Comparison of ENCODE assay signal across 17 cellular contexts in genomic region chr2:40103163-40103562, GRCh38.
DNase-seq lines count a peak whose midpoint lies in the region; ATAC-seq, FAIRE-seq and TF ChIP-seq lines count a peak whose summit lies in the region.
"Had no signal": no experiment of that assay in that cellular context is flagged by ENCODE, and none has a peak within 500 bp of the region (broad histone marks: within the 10 kb centered on the region; RNA-seq: fewer than 3 reads in every experiment).

No MANE protein-coding gene starts in this region.

- H3K36me3 ChIP-seq in HAP-1 (replicated peaks) (no peaks in the 10 kb centered on the region), iPS-20b (ENCODE audit: insufficient read depth, low read depth, low read length) (no peaks in the 10 kb centered on the region)
- H3K36me3 ChIP-seq: esophagus squamous epithelium had no signal

- H3K9me3 ChIP-seq in HAP-1 (no peaks in the 10 kb centered on the region), iPS-20b (ENCODE audit: insufficient read depth, low read depth, low read length) (no peaks in the 10 kb centered on the region)
- H3K9me3 ChIP-seq: esophagus squamous epithelium had no signal

- H3K4me1 Mint-ChIP-seq in WTC11: peaks cover 36% of the 10 kb centered on the region
- H3K4me1 Mint-ChIP-seq in natural killer cell treated with Interleukin-12 subunit alpha and Interleukin-12 subunit beta and Interleukin-15 and Interleukin-18, amount 100 ng/mL, for 72 hours (ENCODE audit: low read depth in 2 of 2): no peaks in the 10 kb centered on the region
- H3K4me1 Mint-ChIP-seq: natural killer cell had no signal

- intact Hi-C loops in posterior vena cava (cut with DNase I): no loop called here

- H3K4me3 Mint-ChIP-seq in WTC11: no peak overlapping the region
- H3K4me3 Mint-ChIP-seq in natural killer cell treated with Interleukin-12 subunit alpha and Interleukin-12 subunit beta and Interleukin-15 and Interleukin-18, amount 100 ng/mL, for 72 hours: no peak overlapping the region
- H3K4me3 Mint-ChIP-seq: CD14-positive monocyte, natural killer cell had no signal

- H3K36me3 Mint-ChIP-seq in WTC11: no peaks in the 10 kb centered on the region
- H3K36me3 Mint-ChIP-seq in natural killer cell treated with Interleukin-12 subunit alpha and Interleukin-12 subunit beta and Interleukin-15 and Interleukin-18, amount 100 ng/mL, for 72 hours: no peaks in the 10 kb centered on the region
- H3K36me3 Mint-ChIP-seq: natural killer cell had no signal

- H3K4me1 ChIP-seq in HAP-1 (peaks cover 34% of the 10 kb centered on the region), iPS-20b (ENCODE audit: insufficient read depth, low read length) (peaks cover 19% of the 10 kb centered on the region)

- CTCF ChIA-PET in WTC11 (lab: Charles Lee): interaction anchor here (0.8 kb wide), 1 partner anchor 266 kb away, joined by 3 read pairs; no protein-coding TSS in a partner anchor

- no peak for TF ChIP-seq CTCF in WTC11 (IDR thresholded peaks at IDR 0.05)

- no peaks in the 10 kb centered on the region for H3K27me3 Mint-ChIP-seq in WTC11 (ENCODE audit: low read depth)
- H3K27me3 Mint-ChIP-seq in natural killer cell treated with Interleukin-12 subunit alpha and Interleukin-12 subunit beta and Interleukin-15 and Interleukin-18, amount 100 ng/mL, for 72 hours: no peaks in the 10 kb centered on the region

- in situ Hi-C loops in HAP-1 (cut with MboI; ENCODE audit: low sequenced_read_pairs): no loop called here

- no peaks in the 10 kb centered on the region for H3K9me3 Mint-ChIP-seq in WTC11
- no peaks in the 10 kb centered on the region for H3K9me3 Mint-ChIP-seq in natural killer cell treated with Interleukin-12 subunit alpha and Interleukin-12 subunit beta and Interleukin-15 and Interleukin-18, amount 100 ng/mL, for 72 hours

- no peak for TF ChIP-seq POLR2A in GM12891 (IDR thresholded peaks at IDR 0.05; ENCODE audit: low read depth, low read length)

- FAIRE-seq in GM12891 (lab: Jason Lieb, UNC): no peak
- FAIRE-seq: kidney had no signal

- no peak for ATAC-seq in WTC11
- no peak for ATAC-seq in natural killer cell treated with Interleukin-12 subunit alpha and Interleukin-12 subunit beta and Interleukin-15 and Interleukin-18, amount 100 ng/mL, for 72 hours
- ATAC-seq: natural killer cell had no signal

- DNase-seq in AG08395 (ENCODE audit: low spot score) (peak; percentile 67), HAP-1 (ENCODE audit: low spot score in 2 of 2) (peak; percentile 57 to 81), astrocyte of the hippocampus (ENCODE audit: low read depth, low spot score) (peak; percentile 87), WTC11 (ENCODE audit: low spot score) (no peak), GM12891 (ENCODE audit: insufficient read length, low spot score) (no peak), posterior vena cava (ENCODE audit: low spot score) (no peak)
- no peak for DNase-seq in natural killer cell treated with Interleukin-12 subunit alpha and Interleukin-12 subunit beta and Interleukin-15 and Interleukin-18, amount 100 ng/mL, for 72 hours (ENCODE audit: low spot score)
- DNase-seq: activated CD4-positive, alpha-beta T cell treated with anti-CD3 and anti-CD28 coated beads for 1 hour; caudate nucleus; esophagus squamous epithelium; kidney; natural killer cell; NCI-H1105 treated with DMSO at 0.1 percent for 48 hours; NCI-H524 treated with DMSO at 0.1 percent for 48 hours; stimulated activated naive CD4-positive, alpha-beta T cell had no signal

- H3K27ac Mint-ChIP-seq in WTC11: no peak overlapping the region
- H3K27ac Mint-ChIP-seq in natural killer cell treated with Interleukin-12 subunit alpha and Interleukin-12 subunit beta and Interleukin-15 and Interleukin-18, amount 100 ng/mL, for 72 hours: no peak overlapping the region
- H3K27ac Mint-ChIP-seq: natural killer cell had no signal

- no peak overlapping the region for H3K27ac ChIP-seq in iPS-20b (ENCODE audit: low read length)

- H3K4me3 ChIP-seq in HAP-1: no peak overlapping the region
- H3K4me3 ChIP-seq in iPS-20b (ENCODE audit: low read length): no peak overlapping the region
- H3K4me3 ChIP-seq: esophagus squamous epithelium had no signal

- POLR2A ChIA-PET in WTC11 (lab: Charles Lee): no interaction called here

- 0 out of 2 replicates have a peak overlapping the region, but pooled peaks have one; percentile 15 for H3K9ac ChIP-seq in iPS-20b (ENCODE audit: low read depth, low read length)

- H3K27me3 ChIP-seq in HAP-1 (ENCODE audit: low read depth): no peaks in the 10 kb centered on the region
- H3K27me3 ChIP-seq in iPS-20b (ENCODE audit: insufficient read depth, low read length): no peaks in the 10 kb centered on the region
- H3K27me3 ChIP-seq: esophagus squamous epithelium had no signal

TF ChIP-seq in WTC11, 78 proteins besides CTCF, POLR2A, EP300 and RAD21 (continues in another document):
- TF ChIP-seq PRDM15 (CRISPR knock-in tag; IDR thresholded peaks at IDR 0.05) (no peak), E2F1 (CRISPR knock-in tag; IDR thresholded peaks at IDR 0.05) (no peak), ZNF317 (CRISPR knock-in tag; IDR thresholded peaks at IDR 0.05; ENCODE audit: borderline replicate concordance, low read depth) (no peak)

TF ChIP-seq in GM12891, 5 proteins besides CTCF, POLR2A, EP300 and RAD21:
- TF ChIP-seq TAF1 (IDR thresholded peaks at IDR 0.05; ENCODE audit: low read depth, low read length): no peak
- TF ChIP-seq POLR2AphosphoS5 (IDR thresholded peaks at IDR 0.05; ENCODE audit: low read depth, low read length): no peak
- no peak for TF ChIP-seq POU2F2 (IDR thresholded peaks at IDR 0.05; ENCODE audit: low read depth, low read length)
- TF ChIP-seq PAX5 (IDR thresholded peaks at IDR 0.05; ENCODE audit: insufficient read depth, low read length, severe bottlenecking): no peak
- TF ChIP-seq SPI1 (IDR thresholded peaks at IDR 0.05; ENCODE audit: low read depth, low read length): no peak

Comparison
In these comparisons a context has a peak if more than half of its experiments do, and no peak if none do; other contexts are left out.
1. DNase-seq: peak in AG08395 (single experiment), HAP-1 (2 of 2) and astrocyte of the hippocampus (single experiment); none in WTC11 (single experiment), GM12891 (single experiment), natural killer cell treated with Interleukin-12 subunit alpha and Interleukin-12 subunit beta and Interleukin-15 and Interleukin-18, amount 100 ng/mL, for 72 hours (single experiment) and posterior vena cava (single experiment).